In the genomic region with DNA sequence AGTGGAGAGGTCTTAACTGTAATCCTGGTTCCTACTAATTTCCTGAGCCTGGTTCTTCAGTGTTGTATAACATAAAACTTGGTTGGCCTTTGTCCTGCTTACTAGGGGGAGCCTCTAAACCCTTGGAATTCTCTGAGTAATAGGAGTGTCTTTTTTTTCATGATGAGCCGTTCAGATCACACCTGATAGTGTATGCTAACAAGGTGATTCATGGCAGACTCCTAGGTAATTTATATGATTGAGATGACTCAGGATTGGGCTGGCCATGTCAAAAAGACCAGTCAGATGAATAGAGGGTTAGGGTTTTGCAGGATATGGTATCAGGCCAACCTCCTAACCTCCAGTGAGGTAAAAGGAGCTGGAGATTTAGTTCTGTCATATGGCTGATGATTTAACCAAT, we compare ENCODE assay signal across 18 cellular contexts.
DNase-seq lines count a peak whose midpoint lies in the region; ATAC-seq and TF ChIP-seq lines count a peak whose summit lies in the region.
"Had no signal": no experiment of that assay in that cellular context is flagged by ENCODE, and none has a peak within 500 bp of the region (broad histone marks: within the 10 kb centered on the region; RNA-seq: fewer than 3 reads in every experiment).

No MANE protein-coding gene starts in this region.

- H3K4me3 ChIP-seq in breast epithelium (no peak overlapping the region), hepatocyte (no peak overlapping the region), lower leg skin (ENCODE audit: low read depth, poor library complexity, severe bottlenecking) (no peak overlapping the region)
- H3K4me3 ChIP-seq: GM23338 had no signal

- no peak overlapping the region for H3K4me2 ChIP-seq in hepatocyte
- H3K4me2 ChIP-seq: GM23338 had no signal

- peak; percentile 80 for ATAC-seq in stimulated activated naive CD8-positive, alpha-beta T cell treated with anti-CD3 and anti-CD28 coated beads, Interleukin-15, amount 100 ng/mL, for 72 hours
- no peak for ATAC-seq in Right ventricle myocardium inferior
- ATAC-seq: GM23338 had no signal

- peaks cover 8% of the 10 kb centered on the region for H3K9me3 Mint-ChIP-seq in MCF 10A (ENCODE audit: unreplicated experiment)
- H3K9me3 Mint-ChIP-seq in stimulated activated naive CD8-positive, alpha-beta T cell treated with anti-CD3 and anti-CD28 coated beads, Interleukin-15, amount 100 ng/mL, for 72 hours: peaks cover 29 to 38% of the 10 kb centered on the region in 2 donors

- POLR2A ChIA-PET in MCF 10A (lab: Yijun Ruan, JAX) (no interaction called here), RWPE1 (lab: Yijun Ruan, JAX; ENCODE audit: low non-redundant PET) (no interaction called here)

- H2AFZ ChIP-seq in hepatocyte: no peak overlapping the region
- H2AFZ ChIP-seq: GM23338 had no signal

- no TSS peak for BruUV-seq in MCF 10A (replicated peaks; lab: Mats Ljungman, UMichigan)

- CTCF ChIA-PET in MCF 10A (lab: Yijun Ruan, JAX): interaction anchor here (0.6 to 3.3 kb wide), 5 partner anchors 10 to 956 kb away, joined by 3 to 10 read pairs (median 3); no protein-coding TSS in a partner anchor
- CTCF ChIA-PET in RWPE1 (lab: Yijun Ruan, JAX): interaction anchor here (0.6 to 0.7 kb wide), 3 partner anchors 17 to 189 kb away, joined by 3 to 4 read pairs (median 3); no protein-coding TSS in a partner anchor

- no peaks in the 10 kb centered on the region for H3K27me3 Mint-ChIP-seq in MCF 10A (ENCODE audit: insufficient read depth, unreplicated experiment)
- no peaks in the 10 kb centered on the region for H3K27me3 Mint-ChIP-seq in stimulated activated naive CD8-positive, alpha-beta T cell treated with anti-CD3 and anti-CD28 coated beads, Interleukin-15, amount 100 ng/mL, for 72 hours

- intact Hi-C loops in MCF 10A (cut with micrococcal nuclease): no loop called here
- intact Hi-C loops in breast epithelium (cut with DNase I; ENCODE audit: low total_unique reads): no loop called here
- intact Hi-C loops in lower leg skin (cut with DNase I; ENCODE audit: low total_unique reads): no loop called here
- intact Hi-C loops in Right ventricle myocardium inferior (cut with DNase I): no loop called here

- H3K4me1 Mint-ChIP-seq in MCF 10A (ENCODE audit: insufficient read depth, unreplicated experiment): no peaks in the 10 kb centered on the region
- H3K4me1 Mint-ChIP-seq in stimulated activated naive CD8-positive, alpha-beta T cell treated with anti-CD3 and anti-CD28 coated beads, Interleukin-15, amount 100 ng/mL, for 72 hours: peaks cover 17% of the 10 kb centered on the region
- H3K4me1 Mint-ChIP-seq: GM23338 had no signal

- H3K4me1 ChIP-seq in breast epithelium: no peaks in the 10 kb centered on the region
- no peaks in the 10 kb centered on the region for H3K4me1 ChIP-seq in hepatocyte (ENCODE audit: insufficient read depth)

- no peaks in the 10 kb centered on the region for H3K9me2 ChIP-seq in hepatocyte (replicated peaks; ENCODE audit: insufficient read depth)

- H3K36me3 Mint-ChIP-seq in MCF 10A (ENCODE audit: insufficient read depth, unreplicated experiment): no peaks in the 10 kb centered on the region

- no peaks in the 10 kb centered on the region for H3K27me3 ChIP-seq in breast epithelium
- no peaks in the 10 kb centered on the region for H3K27me3 ChIP-seq in hepatocyte

- peak; percentile 17 for DNase-seq in MCF 10A (ENCODE audit: unreplicated experiment)
- no peak for DNase-seq in breast epithelium (ENCODE audit: low spot score in 2 of 2)
- peak; percentile 33 for DNase-seq in RWPE1 (ENCODE audit: low spot score)
- DNase-seq in hepatocyte (ENCODE audit: low spot score): peak; percentile 56
- no peak for DNase-seq in stimulated activated naive CD8-positive, alpha-beta T cell treated with anti-CD3 and anti-CD28 coated beads, Interleukin-15, amount 100 ng/mL, for 72 hours
- DNase-seq in lower leg skin (ENCODE audit: low spot score in 2 of 2): no peak
- no peak for DNase-seq in Right ventricle myocardium inferior (ENCODE audit: missing footprints)
- no peak for DNase-seq in hypothalamus (lab: John Stamatoyannopoulos, UW)
- DNase-seq: Calu3; CD4-positive, CD25-positive, alpha-beta regulatory T cell; GDM1; KG1; NCI-H1105 treated with DMSO at 0.1 percent for 48 hours; NCI-H187; NCI-H510A; NCI-H82 had no signal

- TF ChIP-seq POLR2A in breast epithelium (IDR thresholded peaks at IDR 0.05) (no peak), lower leg skin (IDR thresholded peaks at IDR 0.05) (no peak)

- no peak overlapping the region for H3K4me3 Mint-ChIP-seq in MCF 10A (ENCODE audit: unreplicated experiment)
- H3K4me3 Mint-ChIP-seq in stimulated activated naive CD8-positive, alpha-beta T cell treated with anti-CD3 and anti-CD28 coated beads, Interleukin-15, amount 100 ng/mL, for 72 hours: no peak overlapping the region
- H3K4me3 Mint-ChIP-seq: CD4-positive, CD25-positive, alpha-beta regulatory T cell; GM23338 had no signal

- no peak overlapping the region for H3K27ac Mint-ChIP-seq in MCF 10A (ENCODE audit: low read depth, unreplicated experiment)
- peak overlapping the region in 1 of 2 donors; percentile 10 for H3K27ac Mint-ChIP-seq in stimulated activated naive CD8-positive, alpha-beta T cell treated with anti-CD3 and anti-CD28 coated beads, Interleukin-15, amount 100 ng/mL, for 72 hours
- H3K27ac Mint-ChIP-seq: GM23338 had no signal

- no peaks in the 10 kb centered on the region for H3K79me2 ChIP-seq in hepatocyte

- TF ChIP-seq CTCF in MCF 10A (IDR thresholded peaks at IDR 0.05; ENCODE audit: unreplicated experiment) (no peak), breast epithelium (IDR thresholded peaks at IDR 0.05) (no peak), RWPE1 (conservative IDR thresholded peaks at IDR 0.05; ENCODE audit: low read depth) (no peak), hepatocyte (IDR thresholded peaks at IDR 0.05; ENCODE audit: poor library complexity) (no peak), lower leg skin (IDR thresholded peaks at IDR 0.05) (no peak)

- peaks cover 0 to 22% of the 10 kb centered on the region in 2 donors for H3K9me3 ChIP-seq in breast epithelium
- peaks cover 5% of the 10 kb centered on the region for H3K9me3 ChIP-seq in hepatocyte (ENCODE audit: low read depth)

- H4K20me1 ChIP-seq in hepatocyte (ENCODE audit: insufficient read depth, poor library complexity, severe bottlenecking): no peaks in the 10 kb centered on the region

- H3K36me3 ChIP-seq in breast epithelium: no peaks in the 10 kb centered on the region
- H3K36me3 ChIP-seq in hepatocyte (replicated peaks; ENCODE audit: insufficient read depth, low read depth): no peaks in the 10 kb centered on the region

- no peak overlapping the region for H3K27ac ChIP-seq in breast epithelium
- H3K27ac ChIP-seq in RWPE1: no peak overlapping the region
- peak overlapping the region; percentile 77 for H3K27ac ChIP-seq in hepatocyte
- H3K27ac ChIP-seq: HL-60 had no signal

- 56% methylated on average over 1 of the region's 1 CpG for WGBS in hepatocyte (ENCODE audit: low lambda C conversion rate, missing lambda C conversion rate)
- WGBS in lower leg skin, 2 donors: 0 to 37% methylated on average over 1 of the region's 1 CpG

Comparison
In these comparisons a context has a peak if more than half of its experiments do, and no peak if none do; other contexts are left out.
1. DNase-seq: peak in MCF 10A (single experiment), RWPE1 (single experiment) and hepatocyte (single experiment); none in breast epithelium (0 of 2), stimulated activated naive CD8-positive, alpha-beta T cell treated with anti-CD3 and anti-CD28 coated beads, Interleukin-15, amount 100 ng/mL, for 72 hours (0 of 2), lower leg skin (0 of 2), Right ventricle myocardium inferior (single experiment) and hypothalamus (0 of 51).